ENCODE assay signal across 7 cellular contexts in the genomic region with DNA sequence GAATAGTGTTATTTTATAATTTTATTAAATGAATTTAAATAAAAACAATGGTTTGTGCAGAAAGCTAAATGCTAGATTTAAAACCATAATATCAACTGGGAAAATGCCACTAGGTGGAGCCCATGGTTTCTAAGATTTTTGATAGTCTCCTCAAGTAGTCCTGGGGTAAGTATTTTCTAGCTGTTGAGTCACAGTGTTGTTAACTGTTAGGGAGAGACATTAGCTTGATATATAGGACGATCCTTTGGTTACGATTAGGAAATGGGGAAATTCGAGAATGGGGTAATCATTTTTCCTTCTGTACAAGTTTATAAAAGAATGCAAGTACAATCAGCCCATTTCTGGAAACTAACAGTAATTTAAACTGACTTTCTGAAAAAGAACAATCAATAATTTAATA.
A peak's percentile ranks its signal among the peaks of the same experiment; 100 is the strongest.
DNase-seq lines count a peak whose midpoint lies in the region; ATAC-seq and TF ChIP-seq lines count a peak whose summit lies in the region.

No MANE protein-coding gene starts in this region.

- H3K4me3 ChIP-seq in esophagus muscularis mucosa (no peak overlapping the region), neural progenitor cell (no peak overlapping the region)

- no peaks in the 10 kb centered on the region for H3K9me3 Mint-ChIP-seq in neural progenitor cell
- no peaks in the 10 kb centered on the region for H3K9me3 Mint-ChIP-seq in stimulated activated effector memory CD8-positive, alpha-beta T cell treated with anti-CD3 and anti-CD28 coated beads, Interleukin-12 subunit alpha, Interleukin-12 subunit beta, amount 100 ng/mL, for 72 hours

- H3K27ac ChIP-seq in esophagus muscularis mucosa (replicated peaks in 1 of 4) = no peak overlapping the region
- no peak overlapping the region for H3K27ac ChIP-seq in neural progenitor cell

- H3K27ac Mint-ChIP-seq in neural progenitor cell = no peak overlapping the region
- H3K27ac Mint-ChIP-seq in stimulated activated effector memory CD8-positive, alpha-beta T cell treated with anti-CD3 and anti-CD28 coated beads, Interleukin-12 subunit alpha, Interleukin-12 subunit beta, amount 100 ng/mL, for 72 hours = no peak overlapping the region

- 1% methylated on average over 3 of the region's 3 CpGs for WGBS in esophagus muscularis mucosa

- H3K4me3 Mint-ChIP-seq in neural progenitor cell = no peak overlapping the region
- no peak overlapping the region for H3K4me3 Mint-ChIP-seq in stimulated activated effector memory CD8-positive, alpha-beta T cell treated with anti-CD3 and anti-CD28 coated beads, Interleukin-12 subunit alpha, Interleukin-12 subunit beta, amount 100 ng/mL, for 72 hours

- TF ChIP-seq EP300 in esophagus muscularis mucosa (IDR thresholded peaks at IDR 0.05) = no peak

- no peak overlapping the region for H3K4me2 ChIP-seq in neural progenitor cell

- H3F3A ChIP-seq in neural progenitor cell (ENCODE audit: low read depth) = no peaks in the 10 kb centered on the region

- H4K20me1 ChIP-seq in neural progenitor cell (ENCODE audit: low read depth) = no peaks in the 10 kb centered on the region

- no peaks in the 10 kb centered on the region for H3K4me1 Mint-ChIP-seq in neural progenitor cell
- no peaks in the 10 kb centered on the region for H3K4me1 Mint-ChIP-seq in stimulated activated effector memory CD8-positive, alpha-beta T cell treated with anti-CD3 and anti-CD28 coated beads, Interleukin-12 subunit alpha, Interleukin-12 subunit beta, amount 100 ng/mL, for 72 hours

- intact Hi-C loops in esophagus muscularis mucosa (cut with DNase I) = loop anchor here (5.0 kb wide), 2 partner anchors 908 to 948 kb away; no protein-coding TSS in a partner anchor

- H2AFZ ChIP-seq in neural progenitor cell (replicated peaks) = no peak overlapping the region

- no peaks in the 10 kb centered on the region for H3K27me3 Mint-ChIP-seq in neural progenitor cell (ENCODE audit: insufficient read depth, low read depth)

- peak; percentile 43 to 59 (median 57) for TF ChIP-seq CTCF in esophagus muscularis mucosa (IDR thresholded peaks at IDR 0.05)
- TF ChIP-seq CTCF in neural progenitor cell (IDR thresholded peaks at IDR 0.05) = peak; percentile 71

- H3K27me3 ChIP-seq in esophagus muscularis mucosa (no peaks in the 10 kb centered on the region), neural progenitor cell (no peaks in the 10 kb centered on the region)

- H3K4me1 ChIP-seq in esophagus muscularis mucosa (no peaks in the 10 kb centered on the region), neural progenitor cell (peaks cover 6% of the 10 kb centered on the region)

- H3K9me3 ChIP-seq in esophagus muscularis mucosa = no peaks in the 10 kb centered on the region
- no peaks in the 10 kb centered on the region for H3K9me3 ChIP-seq in neural progenitor cell (ENCODE audit: low read depth)

- no peak overlapping the region for H3K9ac ChIP-seq in neural progenitor cell

- ATAC-seq in HG02798 (IDR thresholded peaks at IDR 0.05; ENCODE audit: poor library complexity, unreplicated experiment) = no peak
- no peak for ATAC-seq in stimulated activated effector memory CD8-positive, alpha-beta T cell treated with anti-CD3 and anti-CD28 coated beads, Interleukin-12 subunit alpha, Interleukin-12 subunit beta, amount 100 ng/mL, for 72 hours

- H3K79me2 ChIP-seq in neural progenitor cell (ENCODE audit: low read depth) = no peaks in the 10 kb centered on the region

- DNase-seq in GM04504 (ENCODE audit: low read depth) (peak; percentile 65), HPDE6-E6E7 (ENCODE audit: extremely low spot score) (peak; percentile 47), RKO (ENCODE audit: low spot score) (peak; percentile 92), esophagus muscularis mucosa (ENCODE audit: extremely low spot score) (no peak), neural progenitor cell (ENCODE audit: low spot score) (peak; percentile 69)
- DNase-seq in stimulated activated effector memory CD8-positive, alpha-beta T cell treated with anti-CD3 and anti-CD28 coated beads, Interleukin-12 subunit alpha, Interleukin-12 subunit beta, amount 100 ng/mL, for 72 hours (ENCODE audit: low spot score in 2 of 2) = no peak

- H3K36me3 Mint-ChIP-seq in neural progenitor cell = no peaks in the 10 kb centered on the region
- no peaks in the 10 kb centered on the region for H3K36me3 Mint-ChIP-seq in stimulated activated effector memory CD8-positive, alpha-beta T cell treated with anti-CD3 and anti-CD28 coated beads, Interleukin-12 subunit alpha, Interleukin-12 subunit beta, amount 100 ng/mL, for 72 hours

- H3K36me3 ChIP-seq in esophagus muscularis mucosa = no peaks in the 10 kb centered on the region
- no peaks in the 10 kb centered on the region for H3K36me3 ChIP-seq in neural progenitor cell

- TF ChIP-seq POLR2A in esophagus muscularis mucosa (IDR thresholded peaks at IDR 0.05; ENCODE audit: low read depth) = no peak

Comparison
In these comparisons a context has a peak if more than half of its experiments do, and no peak if none do; other contexts are left out.
1. DNase-seq: peak in GM04504 (single experiment), HPDE6-E6E7 (single experiment), RKO (single experiment) and neural progenitor cell (single experiment); none in esophagus muscularis mucosa (single experiment) and stimulated activated effector memory CD8-positive, alpha-beta T cell treated with anti-CD3 and anti-CD28 coated beads, Interleukin-12 subunit alpha, Interleukin-12 subunit beta, amount 100 ng/mL, for 72 hours (0 of 2).